Comparison of ENCODE assay signal across 8 cellular contexts in genomic region chr12:84874125-84874824, GRCh38. TPM values are rescaled to one million over a fixed set of nuclear protein-coding genes. Genes with fewer than 3 reads are reported as not detected.
DNase-seq lines count a peak whose midpoint lies in the region; ATAC-seq and TF ChIP-seq lines count a peak whose summit lies in the region.

No MANE protein-coding gene starts in this region.

- 42 to 44% (median 43%) methylated on average over 7 of the region's 7 CpGs for WGBS in heart left ventricle, 4 donors

- DNase-seq in CMK (ENCODE audit: low read depth): peak; percentile 1
- DNase-seq in NCI-H2029 (lab: John Stamatoyannopoulos, UW): peak; percentile 55
- no peak for DNase-seq in heart left ventricle
- peak; percentile 12 for DNase-seq in smooth muscle cell of the brain vasculature (ENCODE audit: low read depth, low spot score)
- no peak for DNase-seq in COLO668 (lab: John Stamatoyannopoulos, UW; ENCODE audit: unreplicated experiment)

- intact Hi-C loops in heart left ventricle (cut with DNase I): loop anchor here in 8 of 10 donors (1.0 to 5.0 kb wide), 4 partner anchors 153 to 155 kb away; no protein-coding TSS in a partner anchor

- peaks cover 0 to 3% (median 0%) of the 10 kb centered on the region in 9 donors for H3K27me3 ChIP-seq in heart left ventricle

- no peaks in the 10 kb centered on the region for H3K36me3 ChIP-seq in heart left ventricle

- peak; percentile 98 for ATAC-seq in GM18907 (IDR thresholded peaks at IDR 0.05; ENCODE audit: unreplicated experiment)
- peak; percentile 97 for ATAC-seq in HG03060 (IDR thresholded peaks at IDR 0.05; ENCODE audit: low read depth, unreplicated experiment)
- ATAC-seq in heart left ventricle: no peak

- TF ChIP-seq POLR2A in heart left ventricle (IDR thresholded peaks at IDR 0.05): no peak

- no peak overlapping the region for H3K27ac ChIP-seq in VCaP
- no peak overlapping the region for H3K27ac ChIP-seq in heart left ventricle

- H3K4me1 ChIP-seq in heart left ventricle: no peaks in the 10 kb centered on the region

- H3K9me3 ChIP-seq in heart left ventricle: no peaks in the 10 kb centered on the region

- TF ChIP-seq CTCF in VCaP (conservative IDR thresholded peaks at IDR 0.05) (peak; percentile 92), heart left ventricle (IDR thresholded peaks at IDR 0.05) (peak; percentile 63 to 86 (median 74))

- H3K4me3 ChIP-seq in heart left ventricle: no peak overlapping the region

RNA-seq across cellular contexts. Expression of gene SLC6A15, which starts 38.3 kb away (rescaled TPM):
- not detected for total RNA-seq in heart left ventricle
- not detected for polyA plus RNA-seq in heart left ventricle

Comparison
In these comparisons a context has a peak if more than half of its experiments do, and no peak if none do; other contexts are left out.
1. DNase-seq: peak in CMK (single experiment), NCI-H2029 (single experiment) and smooth muscle cell of the brain vasculature (single experiment); none in heart left ventricle (0 of 5) and COLO668 (single experiment).
2. ATAC-seq: peak in GM18907 (single experiment) and HG03060 (single experiment); none in heart left ventricle (0 of 4).